In the genomic region with DNA sequence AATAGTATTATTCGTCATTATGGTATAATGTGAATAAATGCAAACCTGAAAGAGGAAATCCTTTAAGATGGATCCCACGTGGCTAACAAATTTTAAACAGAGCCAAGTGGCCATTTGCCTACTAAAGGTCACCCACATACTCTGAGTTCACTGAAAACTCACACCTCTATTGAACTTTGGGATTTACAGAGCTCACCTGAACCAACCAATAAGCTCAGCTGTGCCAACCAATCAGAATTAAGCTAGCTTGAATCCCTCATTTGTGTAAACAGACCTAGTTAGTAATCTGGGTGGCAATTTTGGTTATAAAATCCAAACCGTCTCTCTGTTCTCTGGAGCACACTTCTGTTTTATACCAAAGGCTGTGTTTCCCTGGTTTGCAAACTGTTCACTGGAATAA, we compare ENCODE assay signal across 1 cellular context.
A peak's percentile ranks its signal among the peaks of the same experiment; 100 is the strongest.
TF ChIP-seq lines count a peak whose summit lies in the region.

No MANE protein-coding gene starts in this region.

TF ChIP-seq in HepG2, 621 proteins besides CTCF, POLR2A, EP300 and RAD21 (continued from another document and continues in another):
- TF ChIP-seq, protein P1, sequence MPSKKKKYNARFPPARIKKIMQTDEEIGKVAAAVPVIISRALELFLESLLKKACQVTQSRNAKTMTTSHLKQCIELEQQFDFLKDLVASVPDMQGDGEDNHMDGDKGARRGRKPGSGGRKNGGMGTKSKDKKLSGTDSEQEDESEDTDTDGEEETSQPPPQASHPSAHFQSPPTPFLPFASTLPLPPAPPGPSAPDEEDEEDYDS (CRISPR knock-in tag; IDR thresholded peaks at IDR 0.05): no peak
- TF ChIP-seq MXI1 (IDR thresholded peaks at IDR 0.05; ENCODE audit: borderline replicate concordance, low read depth, low read length): no peak
- no peak for TF ChIP-seq NFE2L1 (CRISPR knock-in tag; IDR thresholded peaks at IDR 0.05; ENCODE audit: borderline replicate concordance)
- no peak for TF ChIP-seq ZNF782 (CRISPR knock-in tag; IDR thresholded peaks at IDR 0.05; ENCODE audit: borderline replicate concordance)
- no peak for TF ChIP-seq ZMYM2 (CRISPR knock-in tag; IDR thresholded peaks at IDR 0.05)
- no peak for TF ChIP-seq ZNF24 (IDR thresholded peaks at IDR 0.05)
- TF ChIP-seq ZNF318 (CRISPR knock-in tag; IDR thresholded peaks at IDR 0.05): no peak
- TF ChIP-seq, protein P2, sequence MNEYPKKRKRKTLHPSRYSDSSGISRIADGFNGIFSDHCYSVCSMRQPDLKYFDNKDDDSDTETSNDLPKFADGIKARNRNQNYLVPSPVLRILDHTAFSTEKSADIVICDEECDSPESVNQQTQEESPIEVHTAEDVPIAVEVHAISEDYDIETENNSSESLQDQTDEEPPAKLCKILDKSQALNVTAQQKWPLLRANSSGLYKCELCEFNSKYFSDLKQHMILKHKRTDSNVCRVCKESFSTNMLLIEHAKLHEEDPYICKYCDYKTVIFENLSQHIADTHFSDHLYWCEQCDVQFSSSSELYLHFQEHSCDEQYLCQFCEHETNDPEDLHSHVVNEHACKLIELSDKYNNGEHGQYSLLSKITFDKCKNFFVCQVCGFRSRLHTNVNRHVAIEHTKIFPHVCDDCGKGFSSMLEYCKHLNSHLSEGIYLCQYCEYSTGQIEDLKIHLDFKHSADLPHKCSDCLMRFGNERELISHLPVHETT (CRISPR knock-in tag; conservative IDR thresholded peaks at IDR 0.05): no peak
- no peak for TF ChIP-seq TARDBP (CRISPR knock-in tag; IDR thresholded peaks at IDR 0.05)
- no peak for TF ChIP-seq ZNF383 (CRISPR knock-in tag; IDR thresholded peaks at IDR 0.05; ENCODE audit: borderline replicate concordance)
- no peak for TF ChIP-seq MYPOP (CRISPR knock-in tag; IDR thresholded peaks at IDR 0.05)
- peak; percentile 51 for TF ChIP-seq SAP130 (CRISPR knock-in tag; IDR thresholded peaks at IDR 0.05; ENCODE audit: low read depth)
- peak; percentile 46 for TF ChIP-seq FOXA3 (CRISPR knock-in tag; IDR thresholded peaks at IDR 0.05)
- peak; percentile 61 for TF ChIP-seq NR2F2 (IDR thresholded peaks at IDR 0.05; ENCODE audit: borderline replicate concordance, low read depth)
- no peak for TF ChIP-seq PBX2 (CRISPR knock-in tag; IDR thresholded peaks at IDR 0.05)
- TF ChIP-seq ZNF570 (CRISPR knock-in tag; IDR thresholded peaks at IDR 0.05; ENCODE audit: borderline replicate concordance): no peak
- peak; percentile 24; the same call in 1 of the 2 replicates for TF ChIP-seq HNF4G (IDR thresholded peaks at IDR 0.05; ENCODE audit: borderline replicate concordance, low read depth, low read length)
- TF ChIP-seq HNF4G (CRISPR knock-in tag; IDR thresholded peaks at IDR 0.05; ENCODE audit: borderline replicate concordance, low read depth): no peak
- TF ChIP-seq CHD2 (IDR thresholded peaks at IDR 0.05; ENCODE audit: low read depth, low read length): no peak
- TF ChIP-seq ZNF761 (CRISPR knock-in tag; conservative IDR thresholded peaks at IDR 0.05): no peak
- TF ChIP-seq ATF7 (IDR thresholded peaks at IDR 0.05): no peak
- no peak for TF ChIP-seq ATF7 (CRISPR knock-in tag; IDR thresholded peaks at IDR 0.05)
- TF ChIP-seq ZNF883 (CRISPR knock-in tag; IDR thresholded peaks at IDR 0.05; ENCODE audit: not compliant biosample characterization): no peak
- TF ChIP-seq ZBTB43 (CRISPR knock-in tag; conservative IDR thresholded peaks at IDR 0.05): no peak
- TF ChIP-seq, protein P3, sequence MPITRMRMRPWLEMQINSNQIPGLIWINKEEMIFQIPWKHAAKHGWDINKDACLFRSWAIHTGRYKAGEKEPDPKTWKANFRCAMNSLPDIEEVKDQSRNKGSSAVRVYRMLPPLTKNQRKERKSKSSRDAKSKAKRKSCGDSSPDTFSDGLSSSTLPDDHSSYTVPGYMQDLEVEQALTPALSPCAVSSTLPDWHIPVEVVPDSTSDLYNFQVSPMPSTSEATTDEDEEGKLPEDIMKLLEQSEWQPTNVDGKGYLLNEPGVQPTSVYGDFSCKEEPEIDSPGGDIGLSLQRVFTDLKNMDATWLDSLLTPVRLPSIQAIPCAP (CRISPR knock-in tag; IDR thresholded peaks at IDR 0.05; ENCODE audit: low read depth): no peak
- TF ChIP-seq, protein P4, sequence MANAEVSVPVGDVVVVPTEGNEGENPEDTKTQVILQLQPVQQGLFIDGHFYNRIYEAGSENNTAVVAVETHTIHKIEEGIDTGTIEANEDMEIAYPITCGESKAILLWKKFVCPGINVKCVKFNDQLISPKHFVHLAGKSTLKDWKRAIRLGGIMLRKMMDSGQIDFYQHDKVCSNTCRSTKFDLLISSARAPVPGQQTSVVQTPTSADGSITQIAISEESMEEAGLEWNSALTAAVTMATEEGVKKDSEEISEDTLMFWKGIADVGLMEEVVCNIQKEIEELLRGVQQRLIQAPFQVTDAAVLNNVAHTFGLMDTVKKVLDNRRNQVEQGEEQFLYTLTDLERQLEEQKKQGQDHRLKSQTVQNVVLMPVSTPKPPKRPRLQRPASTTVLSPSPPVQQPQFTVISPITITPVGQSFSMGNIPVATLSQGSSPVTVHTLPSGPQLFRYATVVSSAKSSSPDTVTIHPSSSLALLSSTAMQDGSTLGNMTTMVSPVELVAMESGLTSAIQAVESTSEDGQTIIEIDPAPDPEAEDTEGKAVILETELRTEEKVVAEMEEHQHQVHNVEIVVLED (CRISPR knock-in tag; IDR thresholded peaks at IDR 0.05; ENCODE audit: borderline replicate concordance): no peak
- TF ChIP-seq, protein P5, sequence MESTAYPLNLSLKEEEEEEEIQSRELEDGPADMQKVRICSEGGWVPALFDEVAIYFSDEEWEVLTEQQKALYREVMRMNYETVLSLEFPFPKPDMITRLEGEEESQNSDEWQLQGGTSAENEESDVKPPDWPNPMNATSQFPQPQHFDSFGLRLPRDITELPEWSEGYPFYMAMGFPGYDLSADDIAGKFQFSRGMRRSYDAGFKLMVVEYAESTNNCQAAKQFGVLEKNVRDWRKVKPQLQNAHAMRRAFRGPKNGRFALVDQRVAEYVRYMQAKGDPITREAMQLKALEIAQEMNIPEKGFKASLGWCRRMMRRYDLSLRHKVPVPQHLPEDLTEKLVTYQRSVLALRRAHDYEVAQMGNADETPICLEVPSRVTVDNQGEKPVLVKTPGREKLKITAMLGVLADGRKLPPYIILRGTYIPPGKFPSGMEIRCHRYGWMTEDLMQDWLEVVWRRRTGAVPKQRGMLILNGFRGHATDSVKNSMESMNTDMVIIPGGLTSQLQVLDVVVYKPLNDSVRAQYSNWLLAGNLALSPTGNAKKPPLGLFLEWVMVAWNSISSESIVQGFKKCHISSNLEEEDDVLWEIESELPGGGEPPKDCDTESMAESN (CRISPR knock-in tag; conservative IDR thresholded peaks at IDR 0.05): no peak
- TF ChIP-seq NFYB (CRISPR knock-in tag; IDR thresholded peaks at IDR 0.05): peak; percentile 75
- TF ChIP-seq DNMT3B (CRISPR knock-in tag; conservative IDR thresholded peaks at IDR 0.05): no peak
- no peak for TF ChIP-seq CREM (IDR thresholded peaks at IDR 0.05)
- TF ChIP-seq CREM (CRISPR knock-in tag; IDR thresholded peaks at IDR 0.05): no peak
- no peak for TF ChIP-seq ZNF263 (CRISPR knock-in tag; IDR thresholded peaks at IDR 0.05)
- TF ChIP-seq ZNF792 (CRISPR knock-in tag; IDR thresholded peaks at IDR 0.05): no peak
- TF ChIP-seq TBX2 (CRISPR knock-in tag; IDR thresholded peaks at IDR 0.05; ENCODE audit: borderline replicate concordance): peak; percentile 76; the same call in 1 of the 2 replicates
